ENCODE assay signal across 17 cellular contexts in genomic region chr1:21775542-21775899, GRCh38. TPM values are rescaled to one million over a fixed set of nuclear protein-coding genes. Genes with fewer than 3 reads are reported as not detected.
A peak's percentile ranks its signal among the peaks of the same experiment; 100 is the strongest.
DNase-seq lines count a peak whose midpoint lies in the region; TF ChIP-seq lines count a peak whose summit lies in the region.
"Had no signal": no experiment of that assay in that cellular context is flagged by ENCODE, and none has a peak within 500 bp of the region (broad histone marks: within the 10 kb centered on the region; RNA-seq: fewer than 3 reads in every experiment).

No MANE protein-coding gene starts in this region.

- no peak overlapping the region for H3K4me3 ChIP-seq in BLaER1 treated with 17β-estradiol and CSF1 and Interleukin-3, amounts not matched to agents 10 nM and 100 nM
- H3K4me3 ChIP-seq in breast epithelium, result no peak overlapping the region
- H3K4me3 ChIP-seq: gastrocnemius medialis, ovary, thyroid gland had no signal

- peak overlapping the region in 7 of 11 experiments; percentile 18 to 51 (median 28); a peak in 6 of 22 replicates for H3K9ac ChIP-seq in BLaER1 treated with 17β-estradiol and CSF1 and Interleukin-3, amounts not matched to agents 10 nM and 100 nM

- H3K4me1 Mint-ChIP-seq in IgD-negative memory B cell (peaks cover 22 to 38% (median 29%) of the 10 kb centered on the region in 3 donors), nephron progenitor cell (peaks cover 7% of the 10 kb centered on the region)

- peaks cover 0 to 32% (median 21%) of the 10 kb centered on the region in 11 experiments; a peak in 18 of 22 replicates for H3K9me3 ChIP-seq in BLaER1 treated with 17β-estradiol and CSF1 and Interleukin-3, amounts not matched to agents 10 nM and 100 nM (replicated peaks in 1 of 11)
- H3K9me3 ChIP-seq in breast epithelium, result no peaks in the 10 kb centered on the region
- H3K9me3 ChIP-seq: gastrocnemius medialis, ovary, thyroid gland had no signal

- DNase-seq in breast epithelium (ENCODE audit: low spot score in 2 of 2), result no peak
- no peak for DNase-seq in nephron progenitor cell
- no peak for DNase-seq in NCI-H1105 treated with DMSO at 0.1 percent for 48 hours (lab: John Stamatoyannopoulos, UW)
- DNase-seq in DMS 273 treated with DMSO at 0.1 percent for 48 hours (lab: John Stamatoyannopoulos, UW), result no peak
- no peak for DNase-seq in stimulated activated CD4-positive, alpha-beta T cell treated with anti-CD3 and anti-CD28 coated beads, Interleukin-1b, Interleukin-23, amount 100 ng/mL, for 48 hours
- no peak for DNase-seq in stimulated activated naive CD4-positive, alpha-beta T cell (lab: John Stamatoyannopoulos, UW)
- DNase-seq: activated CD4-positive, CD25-positive, alpha-beta regulatory T cell treated with anti-CD3 and anti-CD28 coated beads, Interleukin-2, amount 50 U/mL, for 72 hours; gastrocnemius medialis; NCI-H2029; NCI-H526; ovary; thyroid gland had no signal

- H3K9me3 Mint-ChIP-seq in IgD-negative memory B cell (no peaks in the 10 kb centered on the region), nephron progenitor cell (peaks cover 23% of the 10 kb centered on the region)

- H3K27me3 ChIP-seq in BLaER1 treated with 17β-estradiol and CSF1 and Interleukin-3, amounts not matched to agents 10 nM and 100 nM, result no peaks in the 10 kb centered on the region
- no peaks in the 10 kb centered on the region for H3K27me3 ChIP-seq in breast epithelium
- H3K27me3 ChIP-seq: gastrocnemius medialis, ovary, thyroid gland had no signal

- TF ChIP-seq POLR2A in breast epithelium (IDR thresholded peaks at IDR 0.05), result no peak

- no peaks in the 10 kb centered on the region for H3K27me3 Mint-ChIP-seq in IgD-negative memory B cell
- no peaks in the 10 kb centered on the region for H3K27me3 Mint-ChIP-seq in nephron progenitor cell (ENCODE audit: low read depth, poor library complexity)

- peak overlapping the region; percentile 21 to 92 (median 59); a peak in 21 of 22 replicates for H3K4me2 ChIP-seq in BLaER1 treated with 17β-estradiol and CSF1 and Interleukin-3, amounts not matched to agents 10 nM and 100 nM

- H3K27ac ChIP-seq in BLaER1 treated with 17β-estradiol and CSF1 and Interleukin-3, amounts not matched to agents 10 nM and 100 nM, result peak overlapping the region; percentile 14 to 91 (median 59); a peak in 19 of 22 replicates
- peak overlapping the region; percentile 56 to 60 for H3K27ac ChIP-seq in breast epithelium
- H3K27ac ChIP-seq: C4-2B, gastrocnemius medialis, HL-60, ovary, thyroid gland had no signal

- peaks cover 46 to 99% (median 78%) of the 10 kb centered on the region in 10 experiments for H3K4me1 ChIP-seq in BLaER1 treated with 17β-estradiol and CSF1 and Interleukin-3, amounts not matched to agents 10 nM and 100 nM
- H3K4me1 ChIP-seq in breast epithelium, result no peaks in the 10 kb centered on the region

- peaks cover 0 to 96% (median 48%) of the 10 kb centered on the region in 11 experiments; a peak in 14 of 22 replicates for H4K20me1 ChIP-seq in BLaER1 treated with 17β-estradiol and CSF1 and Interleukin-3, amounts not matched to agents 10 nM and 100 nM

- no peak for TF ChIP-seq CTCF in breast epithelium (IDR thresholded peaks at IDR 0.05)
- no peak for TF ChIP-seq CTCF in nephron progenitor cell (IDR thresholded peaks at IDR 0.05)

- peaks cover 0 to 67% (median 23%) of the 10 kb centered on the region in 11 experiments; a peak in 14 of 22 replicates for H3K36me3 ChIP-seq in BLaER1 treated with 17β-estradiol and CSF1 and Interleukin-3, amounts not matched to agents 10 nM and 100 nM
- no peaks in the 10 kb centered on the region for H3K36me3 ChIP-seq in breast epithelium
- H3K36me3 ChIP-seq: gastrocnemius medialis, ovary, thyroid gland had no signal

- peak overlapping the region in 2 of 3 donors; percentile 23 to 25 for H3K27ac Mint-ChIP-seq in IgD-negative memory B cell
- peak overlapping the region; percentile 29 for H3K27ac Mint-ChIP-seq in nephron progenitor cell

- H3K36me3 Mint-ChIP-seq in IgD-negative memory B cell (peaks cover 4% of the 10 kb centered on the region), nephron progenitor cell (ENCODE audit: low read depth) (peaks cover 51% of the 10 kb centered on the region)

- H3K4me3 Mint-ChIP-seq in IgD-negative memory B cell (peak overlapping the region in 1 of 4 donors; percentile 83), nephron progenitor cell (no peak overlapping the region)

- intact Hi-C loops in breast epithelium (cut with DNase I; ENCODE audit: low total_unique reads), result no loop called here

RNA-seq across cellular contexts. Expression of gene USP48, which starts 7.4 kb away (rescaled TPM):
- polyA plus RNA-seq in IgD-negative memory B cell, result 58.4 TPM
- 10 to 100 TPM; 56.0 to 86.9 (median 74.7) TPM for total RNA-seq in breast epithelium

RNA-seq across cellular contexts. Expression of gene LDLRAD2, which starts 36.5 kb away (rescaled TPM):
- 0.69 TPM for polyA plus RNA-seq in IgD-negative memory B cell
- total RNA-seq in breast epithelium, result under 1 TPM in 1 of 3 donors, not detected in 2; 0.33 TPM
- total RNA-seq: G401, gastrocnemius medialis had no signal
